In genomic region chr10:50275650-50276235, GRCh38 we compare ENCODE assay signal across 10 cellular contexts. TPM values are rescaled to one million over a fixed set of nuclear protein-coding genes. Genes with fewer than 3 reads are reported as not detected.
DNase-seq lines count a peak whose midpoint lies in the region; ATAC-seq and TF ChIP-seq lines count a peak whose summit lies in the region.
"Had no signal": no experiment of that assay in that cellular context is flagged by ENCODE, and none has a peak within 500 bp of the region (broad histone marks: within the 10 kb centered on the region; RNA-seq: fewer than 3 reads in every experiment).

No MANE protein-coding gene starts in this region.

- H4K20me1 ChIP-seq in OCI-LY3 (ENCODE audit: insufficient read depth, low read length), result no peaks in the 10 kb centered on the region

- no peaks in the 10 kb centered on the region for H3K9me3 Mint-ChIP-seq in stimulated activated memory B cell treated with anti-CD40 and anti-IgM and Interleukin-4, amounts not matched to agents 10 μg/mL and 1 μg/mL and 100 μg/mL, for 72 hours

- no peaks in the 10 kb centered on the region for H3K36me3 ChIP-seq in HEK293 (ENCODE audit: control insufficient read depth in 2 of 2, insufficient read depth in 1 of 2, low read length in 2 of 2)
- H3K36me3 ChIP-seq in OCI-LY3 (replicated peaks; ENCODE audit: low read depth, low read length), result no peaks in the 10 kb centered on the region

- H3K4me1 ChIP-seq in HEK293 (ENCODE audit: control insufficient read depth, insufficient read depth, low read length) (no peaks in the 10 kb centered on the region), OCI-LY3 (ENCODE audit: low read length) (peaks cover 10% of the 10 kb centered on the region)

- CTCF ChIA-PET in HEK293 (lab: Yijun Ruan, JAX), result interaction anchor here (0.6 to 2.5 kb wide), 18 partner anchors 9 to 616 kb away, joined by 3 to 17 read pairs (median 3); partner anchors contain the start of gene ASAH2

- H3K4me3 Mint-ChIP-seq in stimulated activated memory B cell treated with anti-CD40 and anti-IgM and Interleukin-4, amounts not matched to agents 10 μg/mL and 1 μg/mL and 100 μg/mL, for 72 hours, result no peak overlapping the region
- H3K4me3 Mint-ChIP-seq: CD4-positive, alpha-beta memory T cell had no signal

- no peak overlapping the region for H3K27ac ChIP-seq in HEK293 (ENCODE audit: extremely low read depth, low read depth, low read length)
- H3K27ac ChIP-seq in OCI-LY3 (ENCODE audit: low read length), result no peak overlapping the region
- H3K27ac ChIP-seq: skin epidermis had no signal

- POLR2A ChIA-PET in HEK293 (lab: Yijun Ruan, JAX), result no interaction called here

- peaks cover 28% of the 10 kb centered on the region for H3K27me3 ChIP-seq in OCI-LY3 (ENCODE audit: low read depth, low read length)

- peak; percentile 50 for DNase-seq in NCI-H82 (lab: John Stamatoyannopoulos, UW)
- DNase-seq in NCI-H82 treated with DMSO at 0.1 percent for 48 hours (lab: John Stamatoyannopoulos, UW; ENCODE audit: unreplicated experiment), result no peak
- DNase-seq in amniotic epithelial cell (ENCODE audit: low read depth), result peak; percentile 6
- DNase-seq in left colon, result peak in 1 of 2 donors; percentile 65
- no peak for DNase-seq in NCI-H2196 treated with DMSO at 0.1 percent for 48 hours (lab: John Stamatoyannopoulos, UW; ENCODE audit: unreplicated experiment)

- H3K79me2 ChIP-seq in OCI-LY3 (ENCODE audit: low read length), result no peaks in the 10 kb centered on the region

- H3K27ac Mint-ChIP-seq in stimulated activated memory B cell treated with anti-CD40 and anti-IgM and Interleukin-4, amounts not matched to agents 10 μg/mL and 1 μg/mL and 100 μg/mL, for 72 hours, result no peak overlapping the region
- H3K27ac Mint-ChIP-seq: CD4-positive, alpha-beta memory T cell had no signal

- H3K4me3 ChIP-seq in HEK293 (ENCODE audit: low read depth, low read length) (no peak overlapping the region), OCI-LY3 (ENCODE audit: low read length) (no peak overlapping the region)
- H3K4me3 ChIP-seq: skin epidermis had no signal

- no peak overlapping the region for H2AFZ ChIP-seq in OCI-LY3 (ENCODE audit: low read depth, low read length)

- ATAC-seq in left colon, result peak; percentile 62
- ATAC-seq in stimulated activated memory B cell treated with anti-CD40 and anti-IgM and Interleukin-4, amounts not matched to agents 10 μg/mL and 1 μg/mL and 100 μg/mL, for 72 hours, result peak; percentile 64

- H3K36me3 Mint-ChIP-seq in stimulated activated memory B cell treated with anti-CD40 and anti-IgM and Interleukin-4, amounts not matched to agents 10 μg/mL and 1 μg/mL and 100 μg/mL, for 72 hours, result no peaks in the 10 kb centered on the region
- H3K36me3 Mint-ChIP-seq: CD4-positive, alpha-beta memory T cell had no signal

- no peak overlapping the region for H3K4me2 ChIP-seq in OCI-LY3 (ENCODE audit: low read length)

- H3K4me1 Mint-ChIP-seq in stimulated activated memory B cell treated with anti-CD40 and anti-IgM and Interleukin-4, amounts not matched to agents 10 μg/mL and 1 μg/mL and 100 μg/mL, for 72 hours, result peaks cover 17% of the 10 kb centered on the region

- TF ChIP-seq CTCF in HEK293 (tag by site-specific recombination; IDR thresholded peaks at IDR 0.05), result no peak
- peak; percentile 79 for TF ChIP-seq CTCF in OCI-LY3 (IDR thresholded peaks at IDR 0.05; ENCODE audit: low read depth, low read length)

- H3K9me3 ChIP-seq in HEK293 (ENCODE audit: control insufficient read depth, insufficient read depth, low read depth, low read length) (no peaks in the 10 kb centered on the region), OCI-LY3 (ENCODE audit: insufficient read depth, low read length) (no peaks in the 10 kb centered on the region)

- H3K9ac ChIP-seq in OCI-LY3 (ENCODE audit: low read length), result no peak overlapping the region

- intact Hi-C loops in left colon (cut with DNase I, micrococcal nuclease), result no loop called here

- peaks cover 3% of the 10 kb centered on the region for H3K27me3 Mint-ChIP-seq in stimulated activated memory B cell treated with anti-CD40 and anti-IgM and Interleukin-4, amounts not matched to agents 10 μg/mL and 1 μg/mL and 100 μg/mL, for 72 hours

TF ChIP-seq in HEK293, 187 proteins besides CTCF, POLR2A, EP300 and RAD21:
- TF ChIP-seq ZNF654 (tag by site-specific recombination; IDR thresholded peaks at IDR 0.05; ENCODE audit: low read depth) (peak; percentile 34), ZNF510 (tag by site-specific recombination; IDR thresholded peaks at IDR 0.05; ENCODE audit: insufficient replicate concordance) (no peak)
TF ChIP-seq in HEK293: peak in this region for 1.

RNA-seq across cellular contexts. Expression of gene ASAH2, which starts 24.4 kb away (rescaled TPM):
- total RNA-seq in left colon, result 1 to 10 TPM; 1.3 to 2.2 TPM

Comparison
In these comparisons a context has a peak if more than half of its experiments do, and no peak if none do; other contexts are left out.
1. DNase-seq: peak in NCI-H82 (single experiment) and amniotic epithelial cell (single experiment); none in NCI-H82 treated with DMSO at 0.1 percent for 48 hours (single experiment) and NCI-H2196 treated with DMSO at 0.1 percent for 48 hours (single experiment).